8 cellular contexts compared by ENCODE assay signal in the genomic region with DNA sequence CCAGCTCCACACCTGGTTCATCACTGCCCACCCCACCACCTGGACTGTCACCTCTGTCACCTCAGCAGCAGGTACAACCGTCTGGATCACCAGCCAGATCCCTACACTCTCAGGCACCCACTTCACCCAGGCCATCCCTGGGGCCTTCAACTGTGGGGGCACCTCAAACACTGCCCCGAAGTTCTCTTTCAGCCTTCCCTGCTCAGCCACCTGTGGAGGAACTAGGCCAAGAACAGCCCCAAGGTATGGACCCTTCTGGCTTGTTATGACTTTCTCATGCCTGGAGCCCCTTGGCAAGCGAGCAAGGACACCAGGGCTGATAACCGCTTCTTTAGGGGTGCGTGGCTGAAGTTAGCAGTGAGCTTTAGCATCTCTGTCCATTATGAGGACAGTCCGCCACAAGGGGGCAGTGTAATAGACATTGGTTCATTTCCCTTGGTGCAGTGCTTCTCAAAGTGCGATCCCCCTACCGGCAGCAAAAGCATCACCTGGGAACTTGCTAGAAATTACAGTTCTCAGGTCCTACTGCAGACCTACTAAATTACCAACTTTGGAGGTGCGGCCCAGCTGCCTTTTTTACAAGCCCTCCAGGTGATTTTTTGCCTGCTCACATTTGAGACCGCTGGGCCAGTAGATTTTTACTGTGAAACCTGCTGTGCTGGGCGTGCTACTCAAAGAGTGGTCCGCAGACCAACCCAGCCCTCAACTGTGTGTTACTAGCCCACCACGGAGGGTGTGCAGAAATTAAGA. TPM values are rescaled to one million over a fixed set of nuclear protein-coding genes. Genes with fewer than 3 reads are reported as not detected.
DNase-seq lines count a peak whose midpoint lies in the region; ATAC-seq lines count a peak whose summit lies in the region.

No MANE protein-coding gene starts in this region.

- no peak overlapping the region for H3K9ac ChIP-seq in mesenchymal stem cell (ENCODE audit: low read length)

- ATAC-seq in GM18520 (IDR thresholded peaks at IDR 0.05; ENCODE audit: unreplicated experiment) = peak; percentile 50

- no peak overlapping the region for H3K23ac ChIP-seq in mesenchymal stem cell (ENCODE audit: low read length in 2 of 2)

- no peak overlapping the region for H2BK5ac ChIP-seq in mesenchymal stem cell (ENCODE audit: low read depth, low read length, poor library complexity, severe bottlenecking)

- H3K36me3 Mint-ChIP-seq in activated CD4-positive, alpha-beta memory T cell treated with anti-CD3 and anti-CD28 coated beads, Interleukin-2, amount 10 ng/mL, durations not matched to agents 7 days and 5 days (ENCODE audit: low read depth) = no peaks in the 10 kb centered on the region

- no peak overlapping the region for H3K4ac ChIP-seq in mesenchymal stem cell (ENCODE audit: low read depth in 1 of 2, low read length in 2 of 2)

- no peak overlapping the region for H3K18ac ChIP-seq in mesenchymal stem cell (ENCODE audit: low read depth in 1 of 2, low read length in 2 of 2)

- no peaks in the 10 kb centered on the region for H3K4me1 ChIP-seq in effector memory CD4-positive, alpha-beta T cell (ENCODE audit: control insufficient read depth, insufficient read depth, low read length, poor library complexity, severe bottlenecking)
- peaks cover 4% of the 10 kb centered on the region for H3K4me1 ChIP-seq in mesenchymal stem cell (ENCODE audit: control insufficient read depth, insufficient read depth, low read depth, low read length)

- no peak overlapping the region for H3K4me3 Mint-ChIP-seq in activated CD4-positive, alpha-beta memory T cell treated with anti-CD3 and anti-CD28 coated beads, Interleukin-2, amount 10 ng/mL, durations not matched to agents 7 days and 5 days

- H3K27ac Mint-ChIP-seq in activated CD4-positive, alpha-beta memory T cell treated with anti-CD3 and anti-CD28 coated beads, Interleukin-2, amount 10 ng/mL, durations not matched to agents 7 days and 5 days = no peak overlapping the region

- POLR2A ChIA-PET in activated CD4-positive, alpha-beta memory T cell treated with anti-CD3 and anti-CD28 coated beads, Interleukin-2, amount 10 ng/mL, durations not matched to agents 7 days and 5 days (lab: Charles Lee) = no interaction called here

- no peak overlapping the region for H2BK120ac ChIP-seq in mesenchymal stem cell (ENCODE audit: low read depth, low read length)

- H3K4me2 ChIP-seq in mesenchymal stem cell (ENCODE audit: low read length, poor library complexity, severe bottlenecking) = no peak overlapping the region

- H2BK15ac ChIP-seq in mesenchymal stem cell (ENCODE audit: low read depth, poor library complexity, severe bottlenecking) = no peak overlapping the region

- no peak overlapping the region for H2AFZ ChIP-seq in mesenchymal stem cell (ENCODE audit: low read depth, low read length)

- no peak overlapping the region for H4K91ac ChIP-seq in mesenchymal stem cell (ENCODE audit: low read length)

- no peak overlapping the region for H3K27ac ChIP-seq in effector memory CD4-positive, alpha-beta T cell (ENCODE audit: insufficient read depth, low read length, poor library complexity, severe bottlenecking)
- H3K27ac ChIP-seq in mesenchymal stem cell (ENCODE audit: low read length, poor library complexity, severe bottlenecking) = no peak overlapping the region

- no peaks in the 10 kb centered on the region for H3K9me3 Mint-ChIP-seq in activated CD4-positive, alpha-beta memory T cell treated with anti-CD3 and anti-CD28 coated beads, Interleukin-2, amount 10 ng/mL, durations not matched to agents 7 days and 5 days

- H3K79me1 ChIP-seq in mesenchymal stem cell (replicated peaks; ENCODE audit: low read length, poor library complexity, severe bottlenecking) = no peaks in the 10 kb centered on the region

- no peaks in the 10 kb centered on the region for H3K9me3 ChIP-seq in effector memory CD4-positive, alpha-beta T cell (ENCODE audit: control insufficient read depth, low read length)
- H3K9me3 ChIP-seq in mesenchymal stem cell (ENCODE audit: control insufficient read depth, low read length) = no peaks in the 10 kb centered on the region

- no peak overlapping the region for H2AK5ac ChIP-seq in mesenchymal stem cell (ENCODE audit: low read length, severe bottlenecking)

- 29% methylated on average over 12 of the region's 13 CpGs for WGBS in mesenchymal stem cell

- H3K27me3 ChIP-seq in effector memory CD4-positive, alpha-beta T cell (replicated peaks; ENCODE audit: control insufficient read depth, insufficient read depth, low read length, poor library complexity, severe bottlenecking) = no peaks in the 10 kb centered on the region
- H3K27me3 ChIP-seq in mesenchymal stem cell (ENCODE audit: control insufficient read depth in 1 of 2, insufficient read depth in 1 of 2, low read length in 2 of 2) = peaks cover 5 to 9% of the 10 kb centered on the region in 2 experiments

- peaks cover 16% of the 10 kb centered on the region for H3K27me3 Mint-ChIP-seq in activated CD4-positive, alpha-beta memory T cell treated with anti-CD3 and anti-CD28 coated beads, Interleukin-2, amount 10 ng/mL, durations not matched to agents 7 days and 5 days

- H3K4me1 Mint-ChIP-seq in activated CD4-positive, alpha-beta memory T cell treated with anti-CD3 and anti-CD28 coated beads, Interleukin-2, amount 10 ng/mL, durations not matched to agents 7 days and 5 days = no peaks in the 10 kb centered on the region

- no peaks in the 10 kb centered on the region for H3K36me3 ChIP-seq in effector memory CD4-positive, alpha-beta T cell (ENCODE audit: control insufficient read depth, insufficient read depth, low read length)
- no peaks in the 10 kb centered on the region for H3K36me3 ChIP-seq in mesenchymal stem cell (ENCODE audit: control insufficient read depth in 1 of 2, insufficient read depth in 2 of 2, low read depth in 1 of 2, low read length in 2 of 2)

- DNase-seq in A172 (ENCODE audit: low spot score) (peak; percentile 91), HT-29 (ENCODE audit: low spot score) (peak; percentile 98), NK-92 (lab: John Stamatoyannopoulos, UW; ENCODE audit: unreplicated experiment) (peak; percentile 46), mesenchymal stem cell (peak; percentile 88)
- peak; percentile 92 for DNase-seq in activated CD4-positive, alpha-beta memory T cell treated with anti-CD3 and anti-CD28 coated beads, Interleukin-2, amount 10 ng/mL, durations not matched to agents 7 days and 5 days
- DNase-seq in effector memory CD4-positive, alpha-beta T cell = peak; percentile 72 to 84 (median 74)
- peak; percentile 76 to 79 for DNase-seq in stimulated activated CD8-positive, alpha-beta memory T cell treated with anti-CD3 and anti-CD28 coated beads, Interleukin-15, amount 100 ng/mL, for 48 hours (ENCODE audit: low read depth in 2 of 2)

- CTCF ChIA-PET in activated CD4-positive, alpha-beta memory T cell treated with anti-CD3 and anti-CD28 coated beads, Interleukin-2, amount 10 ng/mL, durations not matched to agents 7 days and 5 days (lab: Charles Lee) = interaction anchor here (0.5 to 1.8 kb wide), 30 partner anchors 11 to 1504 kb away, joined by 3 to 13 read pairs (median 4); no protein-coding TSS in a partner anchor

- H4K8ac ChIP-seq in mesenchymal stem cell (ENCODE audit: low read length) = no peak overlapping the region

- no peak overlapping the region for H2BK12ac ChIP-seq in mesenchymal stem cell (ENCODE audit: low read length in 2 of 2)

- no peak overlapping the region for H3K4me3 ChIP-seq in effector memory CD4-positive, alpha-beta T cell (ENCODE audit: insufficient read depth, low read depth, low read length, poor library complexity, severe bottlenecking)
- no peak overlapping the region for H3K4me3 ChIP-seq in mesenchymal stem cell (ENCODE audit: insufficient read depth in 1 of 2, low read depth in 1 of 2, low read length in 2 of 2)

- H3K14ac ChIP-seq in mesenchymal stem cell (ENCODE audit: low read length in 2 of 2) = no peak overlapping the region

RNA-seq across cellular contexts. Expression of a gene that starts 32.5 kb away (rescaled TPM):
- not detected in 2 replicates for total RNA-seq in A172 (2014; rRNA removed; shearing (Covaris generic))
- 0.23 and 0.38 TPM in 2 replicates for total RNA-seq in HT-29 (2014; rRNA removed; shearing (Covaris generic))
- total RNA-seq in activated CD4-positive, alpha-beta memory T cell treated with anti-CD3 and anti-CD28 coated beads, Interleukin-2, amount 10 ng/mL, durations not matched to agents 7 days and 5 days = under 1 TPM in 1 of 2 experiments, not detected in 1; 0.13 TPM
- not detected for polyA plus RNA-seq in mesenchymal stem cell (2013, experiment 1 of 2)
- 0.01 TPM for polyA plus RNA-seq in mesenchymal stem cell (2013, experiment 2 of 2)

RNA-seq across cellular contexts. Expression of a gene that starts 34.3 kb away (rescaled TPM):
- not detected in 2 replicates for total RNA-seq in A172 (2014; rRNA removed; shearing (Covaris generic))
- 3.6 and 4.6 TPM in 2 replicates for total RNA-seq in HT-29 (2014; rRNA removed; shearing (Covaris generic))
- total RNA-seq in activated CD4-positive, alpha-beta memory T cell treated with anti-CD3 and anti-CD28 coated beads, Interleukin-2, amount 10 ng/mL, durations not matched to agents 7 days and 5 days = not detected
- polyA plus RNA-seq in mesenchymal stem cell (2013, experiment 1 of 2) = not detected
- not detected for polyA plus RNA-seq in mesenchymal stem cell (2013, experiment 2 of 2)

Comparison
In these comparisons a context has a peak if more than half of its experiments do, and no peak if none do; other contexts are left out.
1. DNase-seq: peak in every context shown above with its lines; median percentile 98 in HT-29; 92 in activated CD4-positive, alpha-beta memory T cell treated with anti-CD3 and anti-CD28 coated beads, Interleukin-2, amount 10 ng/mL, durations not matched to agents 7 days and 5 days; 91 in A172; 88 in mesenchymal stem cell; 78 in stimulated activated CD8-positive, alpha-beta memory T cell treated with anti-CD3 and anti-CD28 coated beads, Interleukin-15, amount 100 ng/mL, for 48 hours; 74 in effector memory CD4-positive, alpha-beta T cell; 46 in NK-92.